In genomic region chr2:88350641-88351601, GRCh38 we compare ENCODE assay signal across 8 cellular contexts.
DNase-seq lines count a peak whose midpoint lies in the region; ATAC-seq and TF ChIP-seq lines count a peak whose summit lies in the region.

No MANE protein-coding gene starts in this region.

- TF ChIP-seq EP300 in suprapubic skin (IDR thresholded peaks at IDR 0.05) = no peak

- no peaks in the 10 kb centered on the region for H3K79me2 ChIP-seq in neural progenitor cell (ENCODE audit: low read depth)

- H3K4me3 ChIP-seq in AG10803 (ENCODE audit: low read length) = no peak overlapping the region; the same call in 1 of the 2 replicates
- peak overlapping the region; percentile 42 for H3K4me3 ChIP-seq in neural progenitor cell
- H3K4me3 ChIP-seq in suprapubic skin = peak overlapping the region; percentile 32

- H3F3A ChIP-seq in neural progenitor cell (ENCODE audit: low read depth) = peaks cover 25% of the 10 kb centered on the region

- peaks cover 19% of the 10 kb centered on the region for H3K4me1 ChIP-seq in neural progenitor cell
- H3K4me1 ChIP-seq in suprapubic skin = peaks cover 8% of the 10 kb centered on the region

- H3K4me3 Mint-ChIP-seq in activated T-cell treated with anti-CD3 and anti-CD28 coated beads, Interleukin-2, amount 50 U/mL, for 24 hours = peak overlapping the region; percentile 41
- peak overlapping the region; percentile 74 for H3K4me3 Mint-ChIP-seq in neural progenitor cell

- peak overlapping the region; percentile 75 for H2AFZ ChIP-seq in neural progenitor cell (replicated peaks)

- H4K20me1 ChIP-seq in neural progenitor cell (ENCODE audit: low read depth) = no peaks in the 10 kb centered on the region

- H3K27me3 Mint-ChIP-seq in activated T-cell treated with anti-CD3 and anti-CD28 coated beads, Interleukin-2, amount 50 U/mL, for 24 hours = peaks cover 48% of the 10 kb centered on the region
- peaks cover 9% of the 10 kb centered on the region for H3K27me3 Mint-ChIP-seq in neural progenitor cell (ENCODE audit: insufficient read depth, low read depth)

- TF ChIP-seq POLR2A in suprapubic skin (IDR thresholded peaks at IDR 0.05) = no peak

- H3K4me2 ChIP-seq in neural progenitor cell = peak overlapping the region; percentile 86

- no peaks in the 10 kb centered on the region for H3K9me3 ChIP-seq in neural progenitor cell (ENCODE audit: low read depth)
- H3K9me3 ChIP-seq in suprapubic skin = no peaks in the 10 kb centered on the region

- TF ChIP-seq CTCF in AG10803 (conservative IDR thresholded peaks at IDR 0.05; ENCODE audit: low read length) (peak; percentile 57), neural progenitor cell (IDR thresholded peaks at IDR 0.05) (peak; percentile 91), suprapubic skin (IDR thresholded peaks at IDR 0.05) (peak in 1 of 2 donors; percentile 71)

- H3K36me3 ChIP-seq in neural progenitor cell = no peaks in the 10 kb centered on the region
- no peaks in the 10 kb centered on the region for H3K36me3 ChIP-seq in suprapubic skin

- ATAC-seq in GM21360 (IDR thresholded peaks at IDR 0.05; ENCODE audit: unreplicated experiment) = peak; percentile 72
- ATAC-seq in HG02840 (IDR thresholded peaks at IDR 0.05; ENCODE audit: low FRiP score, unreplicated experiment) = no peak

- no peaks in the 10 kb centered on the region for H3K9me3 Mint-ChIP-seq in activated T-cell treated with anti-CD3 and anti-CD28 coated beads, Interleukin-2, amount 50 U/mL, for 24 hours
- H3K9me3 Mint-ChIP-seq in neural progenitor cell = peaks cover 6% of the 10 kb centered on the region

- H3K27ac ChIP-seq in neural progenitor cell (no peak overlapping the region), suprapubic skin (no peak overlapping the region)

- 12% methylated on average over 20 of the region's 46 CpGs for WGBS in suprapubic skin

- peaks cover 78% of the 10 kb centered on the region for H3K27me3 ChIP-seq in neural progenitor cell
- H3K27me3 ChIP-seq in suprapubic skin = peaks cover 33% of the 10 kb centered on the region

- no peak overlapping the region for H3K9ac ChIP-seq in neural progenitor cell

- peak; percentile 18 for DNase-seq in AG10803 (ENCODE audit: low read depth)
- peak; percentile 4 for DNase-seq in NCI-H69 (lab: John Stamatoyannopoulos, UW)
- peak; percentile 71 for DNase-seq in activated T-cell treated with anti-CD3 and anti-CD28 coated beads, Interleukin-2, amount 50 U/mL, for 24 hours
- DNase-seq in fibroblast of the conjunctiva (ENCODE audit: low read depth) = peak; percentile 2
- DNase-seq in neural progenitor cell (ENCODE audit: low spot score) = peak; percentile 84
- DNase-seq in suprapubic skin (ENCODE audit: low spot score in 2 of 2) = no peak

- no peak overlapping the region for H3K27ac Mint-ChIP-seq in activated T-cell treated with anti-CD3 and anti-CD28 coated beads, Interleukin-2, amount 50 U/mL, for 24 hours
- H3K27ac Mint-ChIP-seq in neural progenitor cell = peak overlapping the region; percentile 18

- H3K4me1 Mint-ChIP-seq in activated T-cell treated with anti-CD3 and anti-CD28 coated beads, Interleukin-2, amount 50 U/mL, for 24 hours (ENCODE audit: low read depth) = peaks cover 8% of the 10 kb centered on the region
- H3K4me1 Mint-ChIP-seq in neural progenitor cell = peaks cover 26% of the 10 kb centered on the region

- H3K36me3 Mint-ChIP-seq in activated T-cell treated with anti-CD3 and anti-CD28 coated beads, Interleukin-2, amount 50 U/mL, for 24 hours (ENCODE audit: low read depth) = no peaks in the 10 kb centered on the region
- H3K36me3 Mint-ChIP-seq in neural progenitor cell = peaks cover 3% of the 10 kb centered on the region

Comparison
In these comparisons a context has a peak if more than half of its experiments do, and no peak if none do; other contexts are left out.
1. DNase-seq: peak in AG10803 (single experiment), NCI-H69 (single experiment), activated T-cell treated with anti-CD3 and anti-CD28 coated beads, Interleukin-2, amount 50 U/mL, for 24 hours (single experiment), fibroblast of the conjunctiva (single experiment) and neural progenitor cell (single experiment); none in suprapubic skin (0 of 2).